6 cellular contexts compared by ENCODE assay signal in genomic region chr18:50711401-50711800, GRCh38.
"Had no signal": no experiment of that assay in that cellular context is flagged by ENCODE, and none has a peak within 500 bp of the region (broad histone marks: within the 10 kb centered on the region; RNA-seq: fewer than 3 reads in every experiment).

No MANE protein-coding gene starts in this region.

- ATAC-seq: activated CD4-positive, CD25-positive, alpha-beta regulatory T cell treated with anti-CD3 and anti-CD28 coated beads, Interleukin-2, amount 50 U/mL, for 24 hours; effector memory CD8-positive, alpha-beta T cell; gastroesophageal sphincter; pancreas had no signal

- DNase-seq: activated naive CD4-positive, alpha-beta T cell treated with anti-CD3 and anti-CD28 coated beads, Interleukin-2, amount 50 U/mL, for 16 hours; effector memory CD8-positive, alpha-beta T cell; pancreas; tibial artery had no signal
